3 cellular contexts compared by ENCODE assay signal in the genomic region with DNA sequence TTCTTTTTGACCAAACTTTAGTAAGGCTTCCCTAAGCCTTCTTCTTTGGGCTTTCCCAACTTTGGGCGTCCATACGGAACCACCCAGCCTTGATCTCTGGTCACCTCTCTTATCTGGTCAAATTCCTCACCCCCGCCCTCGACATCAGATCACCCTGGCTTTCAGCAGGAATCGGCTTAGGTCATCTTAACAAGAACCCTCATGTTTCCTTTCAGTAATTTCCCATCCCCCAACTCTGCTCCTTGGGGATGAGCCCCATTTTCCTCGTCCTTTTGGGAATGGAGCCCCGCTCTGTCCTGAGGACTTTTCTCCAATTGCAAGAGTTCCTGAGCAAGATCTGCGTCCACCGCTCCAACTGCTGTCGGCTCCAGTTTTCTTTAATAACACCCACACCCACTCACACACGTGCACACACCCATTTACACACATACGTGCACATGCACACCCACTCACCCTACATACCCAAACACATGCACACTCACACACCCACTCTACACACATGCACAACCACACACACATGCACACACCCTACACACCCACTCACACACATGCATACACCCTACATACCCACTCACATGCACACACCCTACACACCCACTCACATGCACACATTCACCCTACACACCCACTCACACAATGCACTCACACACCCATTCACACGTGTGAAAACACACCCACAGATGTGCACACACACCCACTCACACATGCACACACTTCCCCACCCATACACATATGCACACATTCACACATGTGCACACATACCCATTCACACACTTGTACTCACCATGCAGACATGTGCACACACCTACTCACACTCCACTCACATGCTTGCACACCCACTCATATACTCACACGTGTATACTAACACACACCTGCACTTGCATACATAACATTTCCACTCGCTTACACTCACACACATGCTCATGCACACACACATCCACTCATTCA.
TF ChIP-seq lines count a peak whose summit lies in the region.

No MANE protein-coding gene starts in this region.

TF ChIP-seq in IMR-90, 13 proteins besides CTCF, POLR2A, EP300 and RAD21:
- TF ChIP-seq RCOR1 (IDR thresholded peaks at IDR 0.05; ENCODE audit: insufficient replicate concordance, low read length) (no peak), FOS (IDR thresholded peaks at IDR 0.05; ENCODE audit: low read depth, low read length) (no peak), MAFK (IDR thresholded peaks at IDR 0.05; ENCODE audit: low read depth, low read length) (no peak), SMC3 (IDR thresholded peaks at IDR 0.05; ENCODE audit: low read depth, low read length) (no peak), RFX5 (IDR thresholded peaks at IDR 0.05; ENCODE audit: low read depth, low read length) (no peak), CHD1 (IDR thresholded peaks at IDR 0.05; ENCODE audit: low read depth, low read length) (no peak), MAZ (IDR thresholded peaks at IDR 0.05; ENCODE audit: borderline replicate concordance, low read depth, low read length) (no peak), CEBPB (IDR thresholded peaks at IDR 0.05; ENCODE audit: low read depth, low read length) (no peak), BHLHE40 (IDR thresholded peaks at IDR 0.05; ENCODE audit: low read depth, low read length) (no peak), MXI1 (IDR thresholded peaks at IDR 0.05; ENCODE audit: borderline replicate concordance, low read depth, low read length) (no peak)
- TF ChIP-seq, protein P1, sequence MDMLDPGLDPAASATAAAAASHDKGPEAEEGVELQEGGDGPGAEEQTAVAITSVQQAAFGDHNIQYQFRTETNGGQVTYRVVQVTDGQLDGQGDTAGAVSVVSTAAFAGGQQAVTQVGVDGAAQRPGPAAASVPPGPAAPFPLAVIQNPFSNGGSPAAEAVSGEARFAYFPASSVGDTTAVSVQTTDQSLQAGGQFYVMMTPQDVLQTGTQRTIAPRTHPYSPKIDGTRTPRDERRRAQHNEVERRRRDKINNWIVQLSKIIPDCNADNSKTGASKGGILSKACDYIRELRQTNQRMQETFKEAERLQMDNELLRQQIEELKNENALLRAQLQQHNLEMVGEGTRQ (IDR thresholded peaks at IDR 0.05; ENCODE audit: low read depth, low read length): no peak
- TF ChIP-seq, protein P2, sequence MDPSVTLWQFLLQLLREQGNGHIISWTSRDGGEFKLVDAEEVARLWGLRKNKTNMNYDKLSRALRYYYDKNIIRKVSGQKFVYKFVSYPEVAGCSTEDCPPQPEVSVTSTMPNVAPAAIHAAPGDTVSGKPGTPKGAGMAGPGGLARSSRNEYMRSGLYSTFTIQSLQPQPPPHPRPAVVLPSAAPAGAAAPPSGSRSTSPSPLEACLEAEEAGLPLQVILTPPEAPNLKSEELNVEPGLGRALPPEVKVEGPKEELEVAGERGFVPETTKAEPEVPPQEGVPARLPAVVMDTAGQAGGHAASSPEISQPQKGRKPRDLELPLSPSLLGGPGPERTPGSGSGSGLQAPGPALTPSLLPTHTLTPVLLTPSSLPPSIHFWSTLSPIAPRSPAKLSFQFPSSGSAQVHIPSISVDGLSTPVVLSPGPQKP (IDR thresholded peaks at IDR 0.05; ENCODE audit: borderline replicate concordance, low read depth, low read length): no peak

TF ChIP-seq in endothelial cell of umbilical vein, 7 proteins besides CTCF, POLR2A, EP300 and RAD21:
- TF ChIP-seq POLR2AphosphoS5 (IDR thresholded peaks at IDR 0.05; ENCODE audit: insufficient read depth, low read depth, low read length) (no peak), MYC (IDR thresholded peaks at IDR 0.05; ENCODE audit: low read depth, low read length) (no peak), GATA2 (IDR thresholded peaks at IDR 0.05; ENCODE audit: insufficient read depth, insufficient read length, low read depth, low read length) (no peak), FOS (IDR thresholded peaks at IDR 0.05; ENCODE audit: borderline replicate concordance, insufficient read depth, low read length) (no peak), JUN (IDR thresholded peaks at IDR 0.05; ENCODE audit: borderline replicate concordance, insufficient read depth, insufficient read length, low read depth) (no peak)
- TF ChIP-seq, protein P3, sequence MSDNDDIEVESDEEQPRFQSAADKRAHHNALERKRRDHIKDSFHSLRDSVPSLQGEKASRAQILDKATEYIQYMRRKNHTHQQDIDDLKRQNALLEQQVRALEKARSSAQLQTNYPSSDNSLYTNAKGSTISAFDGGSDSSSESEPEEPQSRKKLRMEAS (IDR thresholded peaks at IDR 0.05; ENCODE audit: insufficient read depth, insufficient read length): peak; percentile 5

TF ChIP-seq in GM23338, 12 proteins besides CTCF, POLR2A, EP300 and RAD21:
- TF ChIP-seq CREB1 (CRISPR knock-in tag; IDR thresholded peaks at IDR 0.05; ENCODE audit: low read depth): no peak
- no peak for TF ChIP-seq EZH2phosphoT487 (IDR thresholded peaks at IDR 0.05; ENCODE audit: unreplicated experiment)
- TF ChIP-seq EZH2 (IDR thresholded peaks at IDR 0.05; ENCODE audit: low read depth, unreplicated experiment): no peak
- TF ChIP-seq STAT1 (IDR thresholded peaks at IDR 0.05; ENCODE audit: unreplicated experiment): no peak
- TF ChIP-seq ZNF331 (CRISPR knock-in tag; IDR thresholded peaks at IDR 0.05; ENCODE audit: low read depth): no peak
- TF ChIP-seq, protein P4, sequence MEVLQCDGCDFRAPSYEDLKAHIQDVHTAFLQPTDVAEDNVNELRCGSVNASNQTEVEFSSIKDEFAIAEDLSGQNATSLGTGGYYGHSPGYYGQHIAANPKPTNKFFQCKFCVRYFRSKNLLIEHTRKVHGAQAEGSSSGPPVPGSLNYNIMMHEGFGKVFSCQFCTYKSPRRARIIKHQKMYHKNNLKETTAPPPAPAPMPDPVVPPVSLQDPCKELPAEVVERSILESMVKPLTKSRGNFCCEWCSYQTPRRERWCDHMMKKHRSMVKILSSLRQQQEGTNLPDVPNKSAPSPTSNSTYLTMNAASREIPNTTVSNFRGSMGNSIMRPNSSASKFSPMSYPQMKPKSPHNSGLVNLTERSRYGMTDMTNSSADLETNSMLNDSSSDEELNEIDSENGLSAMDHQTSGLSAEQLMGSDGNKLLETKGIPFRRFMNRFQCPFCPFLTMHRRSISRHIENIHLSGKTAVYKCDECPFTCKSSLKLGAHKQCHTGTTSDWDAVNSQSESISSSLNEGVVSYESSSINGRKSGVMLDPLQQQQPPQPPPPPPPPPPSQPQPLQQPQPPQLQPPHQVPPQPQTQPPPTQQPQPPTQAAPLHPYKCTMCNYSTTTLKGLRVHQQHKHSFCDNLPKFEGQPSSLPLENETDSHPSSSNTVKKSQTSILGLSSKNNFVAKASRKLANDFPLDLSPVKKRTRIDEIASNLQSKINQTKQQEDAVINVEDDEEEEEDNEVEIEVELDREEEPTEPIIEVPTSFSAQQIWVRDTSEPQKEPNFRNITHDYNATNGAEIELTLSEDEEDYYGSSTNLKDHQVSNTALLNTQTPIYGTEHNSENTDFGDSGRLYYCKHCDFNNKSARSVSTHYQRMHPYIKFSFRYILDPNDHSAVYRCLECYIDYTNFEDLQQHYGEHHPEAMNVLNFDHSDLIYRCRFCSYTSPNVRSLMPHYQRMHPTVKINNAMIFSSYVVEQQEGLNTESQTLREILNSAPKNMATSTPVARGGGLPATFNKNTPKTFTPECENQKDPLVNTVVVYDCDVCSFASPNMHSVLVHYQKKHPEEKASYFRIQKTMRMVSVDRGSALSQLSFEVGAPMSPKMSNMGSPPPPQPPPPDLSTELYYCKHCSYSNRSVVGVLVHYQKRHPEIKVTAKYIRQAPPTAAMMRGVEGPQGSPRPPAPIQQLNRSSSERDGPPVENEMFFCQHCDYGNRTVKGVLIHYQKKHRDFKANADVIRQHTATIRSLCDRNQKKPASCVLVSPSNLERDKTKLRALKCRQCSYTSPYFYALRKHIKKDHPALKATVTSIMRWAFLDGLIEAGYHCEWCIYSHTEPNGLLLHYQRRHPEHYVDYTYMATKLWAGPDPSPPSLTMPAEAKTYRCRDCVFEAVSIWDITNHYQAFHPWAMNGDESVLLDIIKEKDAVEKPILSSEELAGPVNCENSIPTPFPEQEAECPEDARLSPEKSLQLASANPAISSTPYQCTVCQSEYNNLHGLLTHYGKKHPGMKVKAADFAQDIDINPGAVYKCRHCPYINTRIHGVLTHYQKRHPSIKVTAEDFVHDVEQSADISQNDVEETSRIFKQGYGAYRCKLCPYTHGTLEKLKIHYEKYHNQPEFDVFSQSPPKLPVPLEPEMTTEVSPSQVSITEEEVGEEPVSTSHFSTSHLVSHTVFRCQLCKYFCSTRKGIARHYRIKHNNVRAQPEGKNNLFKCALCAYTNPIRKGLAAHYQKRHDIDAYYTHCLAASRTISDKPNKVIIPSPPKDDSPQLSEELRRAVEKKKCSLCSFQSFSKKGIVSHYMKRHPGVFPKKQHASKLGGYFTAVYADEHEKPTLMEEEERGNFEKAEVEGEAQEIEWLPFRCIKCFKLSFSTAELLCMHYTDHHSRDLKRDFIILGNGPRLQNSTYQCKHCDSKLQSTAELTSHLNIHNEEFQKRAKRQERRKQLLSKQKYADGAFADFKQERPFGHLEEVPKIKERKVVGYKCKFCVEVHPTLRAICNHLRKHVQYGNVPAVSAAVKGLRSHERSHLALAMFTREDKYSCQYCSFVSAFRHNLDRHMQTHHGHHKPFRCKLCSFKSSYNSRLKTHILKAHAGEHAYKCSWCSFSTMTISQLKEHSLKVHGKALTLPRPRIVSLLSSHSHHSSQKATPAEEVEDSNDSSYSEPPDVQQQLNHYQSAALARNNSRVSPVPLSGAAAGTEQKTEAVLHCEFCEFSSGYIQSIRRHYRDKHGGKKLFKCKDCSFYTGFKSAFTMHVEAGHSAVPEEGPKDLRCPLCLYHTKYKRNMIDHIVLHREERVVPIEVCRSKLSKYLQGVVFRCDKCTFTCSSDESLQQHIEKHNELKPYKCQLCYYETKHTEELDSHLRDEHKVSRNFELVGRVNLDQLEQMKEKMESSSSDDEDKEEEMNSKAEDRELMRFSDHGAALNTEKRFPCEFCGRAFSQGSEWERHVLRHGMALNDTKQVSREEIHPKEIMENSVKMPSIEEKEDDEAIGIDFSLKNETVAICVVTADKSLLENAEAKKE (CRISPR knock-in tag; IDR thresholded peaks at IDR 0.05): no peak
- TF ChIP-seq, protein P5, sequence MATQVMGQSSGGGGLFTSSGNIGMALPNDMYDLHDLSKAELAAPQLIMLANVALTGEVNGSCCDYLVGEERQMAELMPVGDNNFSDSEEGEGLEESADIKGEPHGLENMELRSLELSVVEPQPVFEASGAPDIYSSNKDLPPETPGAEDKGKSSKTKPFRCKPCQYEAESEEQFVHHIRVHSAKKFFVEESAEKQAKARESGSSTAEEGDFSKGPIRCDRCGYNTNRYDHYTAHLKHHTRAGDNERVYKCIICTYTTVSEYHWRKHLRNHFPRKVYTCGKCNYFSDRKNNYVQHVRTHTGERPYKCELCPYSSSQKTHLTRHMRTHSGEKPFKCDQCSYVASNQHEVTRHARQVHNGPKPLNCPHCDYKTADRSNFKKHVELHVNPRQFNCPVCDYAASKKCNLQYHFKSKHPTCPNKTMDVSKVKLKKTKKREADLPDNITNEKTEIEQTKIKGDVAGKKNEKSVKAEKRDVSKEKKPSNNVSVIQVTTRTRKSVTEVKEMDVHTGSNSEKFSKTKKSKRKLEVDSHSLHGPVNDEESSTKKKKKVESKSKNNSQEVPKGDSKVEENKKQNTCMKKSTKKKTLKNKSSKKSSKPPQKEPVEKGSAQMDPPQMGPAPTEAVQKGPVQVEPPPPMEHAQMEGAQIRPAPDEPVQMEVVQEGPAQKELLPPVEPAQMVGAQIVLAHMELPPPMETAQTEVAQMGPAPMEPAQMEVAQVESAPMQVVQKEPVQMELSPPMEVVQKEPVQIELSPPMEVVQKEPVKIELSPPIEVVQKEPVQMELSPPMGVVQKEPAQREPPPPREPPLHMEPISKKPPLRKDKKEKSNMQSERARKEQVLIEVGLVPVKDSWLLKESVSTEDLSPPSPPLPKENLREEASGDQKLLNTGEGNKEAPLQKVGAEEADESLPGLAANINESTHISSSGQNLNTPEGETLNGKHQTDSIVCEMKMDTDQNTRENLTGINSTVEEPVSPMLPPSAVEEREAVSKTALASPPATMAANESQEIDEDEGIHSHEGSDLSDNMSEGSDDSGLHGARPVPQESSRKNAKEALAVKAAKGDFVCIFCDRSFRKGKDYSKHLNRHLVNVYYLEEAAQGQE (IDR thresholded peaks at IDR 0.05; ENCODE audit: unreplicated experiment): no peak
- no peak for TF ChIP-seq JUNB (IDR thresholded peaks at IDR 0.05; ENCODE audit: unreplicated experiment)
- TF ChIP-seq NANOG (IDR thresholded peaks at IDR 0.05; ENCODE audit: borderline replicate concordance): no peak
- no peak for TF ChIP-seq POLR2AphosphoS5 (IDR thresholded peaks at IDR 0.05; ENCODE audit: low read depth)
